In the genomic region with DNA sequence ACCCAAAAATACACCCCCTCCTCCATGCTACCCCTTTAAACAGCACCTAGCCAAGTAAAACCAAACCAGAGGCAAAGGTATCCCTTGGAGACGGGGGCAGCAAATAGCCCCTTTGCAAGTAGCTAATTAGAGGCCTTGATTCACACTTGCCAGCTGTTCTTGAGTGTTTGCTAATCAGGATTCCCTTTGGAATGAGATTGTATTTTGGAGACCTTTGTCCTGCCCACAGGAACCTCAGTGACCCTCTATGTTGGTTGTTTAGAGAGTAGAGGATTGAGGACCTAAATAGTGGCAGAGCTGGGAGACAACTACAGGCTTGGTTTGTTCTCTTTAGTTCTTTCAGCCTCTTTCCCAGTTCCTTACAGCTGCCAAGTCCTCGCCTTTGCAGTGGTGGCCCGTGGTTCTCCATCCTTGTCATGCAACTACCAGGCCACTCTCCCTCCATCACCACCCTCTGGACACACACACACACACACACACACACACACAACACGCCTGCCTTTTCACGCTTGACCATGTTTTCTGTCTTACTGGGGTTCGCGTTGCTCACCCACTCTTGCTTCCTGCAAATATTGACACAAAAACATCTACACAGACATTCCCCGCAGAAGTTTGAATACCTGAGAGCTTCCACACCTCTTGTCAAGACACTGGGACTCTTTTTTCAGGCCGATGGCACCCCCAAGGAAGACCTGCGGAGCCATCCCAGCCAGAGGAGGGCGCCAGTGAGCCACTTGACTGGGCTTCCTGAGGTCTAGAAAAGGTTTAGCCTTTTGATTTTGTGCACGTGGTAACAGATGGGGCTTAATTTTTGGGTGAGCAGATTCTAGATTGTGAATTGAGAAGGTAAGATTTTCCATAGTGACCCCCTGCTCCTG, we compare ENCODE assay signal across 8 cellular contexts.
DNase-seq lines count a peak whose midpoint lies in the region; ATAC-seq and TF ChIP-seq lines count a peak whose summit lies in the region.

No MANE protein-coding gene starts in this region.

- TF ChIP-seq CTCF in epithelial cell of proximal tubule (conservative IDR thresholded peaks at IDR 0.05; ENCODE audit: low read depth, low read length) (peak; percentile 93), osteoblast (IDR thresholded peaks at IDR 0.05; ENCODE audit: extremely low read depth, low read depth, low read length) (peak; percentile 74), vagina (IDR thresholded peaks at IDR 0.05) (peak in 1 of 3 experiments; percentile 35), sigmoid colon (IDR thresholded peaks at IDR 0.05) (peak in 2 of 4 experiments; percentile 22 to 29)

- no peak overlapping the region for H3K4me2 ChIP-seq in osteoblast (ENCODE audit: insufficient read depth, low read length)

- peak; percentile 60 for DNase-seq in COLO668 (lab: John Stamatoyannopoulos, UW; ENCODE audit: unreplicated experiment)
- peak; percentile 10 for DNase-seq in NCI-H1694 (lab: John Stamatoyannopoulos, UW)
- DNase-seq in activated CD8-positive, alpha-beta memory T cell treated with anti-CD3 and anti-CD28 coated beads for 24 hours, result peak; percentile 96
- DNase-seq in epithelial cell of proximal tubule (ENCODE audit: low read depth), result no peak
- DNase-seq in osteoblast (ENCODE audit: insufficient read length, low spot score, missing footprints), result no peak
- DNase-seq in vagina (ENCODE audit: extremely low spot score in 2 of 2), result peak; percentile 74 to 79
- DNase-seq in sigmoid colon, result no peak

- intact Hi-C loops in vagina (cut with DNase I), result no loop called here
- intact Hi-C loops in sigmoid colon (cut with DNase I), result no loop called here

- H4K20me1 ChIP-seq in osteoblast (ENCODE audit: insufficient read depth, low read length), result no peaks in the 10 kb centered on the region

- no peaks in the 10 kb centered on the region for H3K27me3 ChIP-seq in osteoblast (ENCODE audit: insufficient read depth, low read length)
- no peaks in the 10 kb centered on the region for H3K27me3 ChIP-seq in vagina
- no peaks in the 10 kb centered on the region for H3K27me3 ChIP-seq in sigmoid colon

- H3K36me3 ChIP-seq in osteoblast (ENCODE audit: insufficient read depth, low read length), result no peaks in the 10 kb centered on the region
- peaks cover 0 to 12% of the 10 kb centered on the region in 2 donors for H3K36me3 ChIP-seq in vagina
- H3K36me3 ChIP-seq in sigmoid colon, result peaks cover 0 to 13% (median 4%) of the 10 kb centered on the region in 4 donors

- H3K9me3 ChIP-seq in osteoblast (ENCODE audit: low read depth, low read length), result no peaks in the 10 kb centered on the region
- no peaks in the 10 kb centered on the region for H3K9me3 ChIP-seq in vagina
- no peaks in the 10 kb centered on the region for H3K9me3 ChIP-seq in sigmoid colon

- WGBS in sigmoid colon, 2 donors, result 51 to 58% methylated on average over 12 of the region's 12 CpGs

- H2AFZ ChIP-seq in osteoblast (ENCODE audit: low read length), result no peak overlapping the region

- no peak overlapping the region for H3K4me3 ChIP-seq in epithelial cell of proximal tubule (ENCODE audit: low read depth, low read length)
- no peak overlapping the region for H3K4me3 ChIP-seq in osteoblast (ENCODE audit: insufficient read depth, low read length)
- H3K4me3 ChIP-seq in vagina, result no peak overlapping the region
- H3K4me3 ChIP-seq in sigmoid colon, result no peak overlapping the region

- TF ChIP-seq POLR2A in vagina (IDR thresholded peaks at IDR 0.05) (no peak), sigmoid colon (IDR thresholded peaks at IDR 0.05) (no peak)

- no peaks in the 10 kb centered on the region for H3K79me2 ChIP-seq in osteoblast (ENCODE audit: insufficient read depth, low read length)

- ATAC-seq in GM21723 (IDR thresholded peaks at IDR 0.05; ENCODE audit: unreplicated experiment), result peak; percentile 59

- H3K4me1 ChIP-seq in osteoblast (ENCODE audit: insufficient read depth, low read length), result no peaks in the 10 kb centered on the region
- peaks cover 7% of the 10 kb centered on the region for H3K4me1 ChIP-seq in vagina
- H3K4me1 ChIP-seq in sigmoid colon, result no peaks in the 10 kb centered on the region

- no peak overlapping the region for H3K27ac ChIP-seq in osteoblast (ENCODE audit: low read depth, low read length)
- H3K27ac ChIP-seq in vagina, result no peak overlapping the region
- no peak overlapping the region for H3K27ac ChIP-seq in sigmoid colon

- TF ChIP-seq EP300 in sigmoid colon (IDR thresholded peaks at IDR 0.05), result no peak

Comparison
In these comparisons a context has a peak if more than half of its experiments do, and no peak if none do; other contexts are left out.
1. DNase-seq: peak in COLO668 (single experiment), NCI-H1694 (single experiment), activated CD8-positive, alpha-beta memory T cell treated with anti-CD3 and anti-CD28 coated beads for 24 hours (single experiment) and vagina (2 of 2); none in epithelial cell of proximal tubule (single experiment), osteoblast (single experiment) and sigmoid colon (single experiment).